In genomic region chr18:2515908-2516625, GRCh38 we compare ENCODE assay signal across 8 cellular contexts.
DNase-seq lines count a peak whose midpoint lies in the region; ATAC-seq and TF ChIP-seq lines count a peak whose summit lies in the region.

No MANE protein-coding gene starts in this region.

- peak overlapping the region; percentile 15 to 45 for H3K27ac Mint-ChIP-seq in stimulated activated naive CD8-positive, alpha-beta T cell treated with anti-CD3 and anti-CD28 coated beads, Interleukin-15, amount 100 ng/mL, for 72 hours

- H3K27me3 Mint-ChIP-seq in stimulated activated naive CD8-positive, alpha-beta T cell treated with anti-CD3 and anti-CD28 coated beads, Interleukin-15, amount 100 ng/mL, for 72 hours, result no peaks in the 10 kb centered on the region

- TF ChIP-seq CTCF in GM10248 (IDR thresholded peaks at IDR 0.05; ENCODE audit: control extremely low read depth, extremely low read depth, low read depth, missing control alignments), result no peak

- H3K4me3 Mint-ChIP-seq in stimulated activated naive CD8-positive, alpha-beta T cell treated with anti-CD3 and anti-CD28 coated beads, Interleukin-15, amount 100 ng/mL, for 72 hours, result no peak overlapping the region

- peaks cover 11% of the 10 kb centered on the region in 2 donors for H3K9me3 Mint-ChIP-seq in stimulated activated naive CD8-positive, alpha-beta T cell treated with anti-CD3 and anti-CD28 coated beads, Interleukin-15, amount 100 ng/mL, for 72 hours

- CTCF ChIA-PET in GM10248 (lab: Yijun Ruan, JAX), result no interaction called here

- H3K27ac ChIP-seq in epithelial cell of prostate, result peak overlapping the region; percentile 98

- H3K4me1 Mint-ChIP-seq in stimulated activated naive CD8-positive, alpha-beta T cell treated with anti-CD3 and anti-CD28 coated beads, Interleukin-15, amount 100 ng/mL, for 72 hours, result peaks cover 21% of the 10 kb centered on the region

- POLR2A ChIA-PET in GM10248 (lab: Yijun Ruan, JAX), result no interaction called here

- peak; percentile 14 for DNase-seq in stimulated activated CD4-positive, alpha-beta T cell treated with anti-CD3 and anti-CD28 coated beads, Interleukin-15, amount 100 ng/mL, for 24 hours
- no peak for DNase-seq in stimulated activated CD4-positive, alpha-beta T cell treated with anti-CD3 and anti-CD28 coated beads, Interleukin-4, amount 100 ng/mL, for 1 hour
- peak; percentile 51 for DNase-seq in NCI-H69 (lab: John Stamatoyannopoulos, UW)
- peak; percentile 73 for DNase-seq in epithelial cell of prostate (ENCODE audit: low read depth, low spot score)
- DNase-seq in stimulated activated naive CD8-positive, alpha-beta T cell treated with anti-CD3 and anti-CD28 coated beads, Interleukin-15, amount 100 ng/mL, for 72 hours, result peak; percentile 6 to 30
- no peak for DNase-seq in GM10248 (ENCODE audit: extremely low spot score)

- peak; percentile 98 for ATAC-seq in stimulated activated naive CD8-positive, alpha-beta T cell treated with anti-CD3 and anti-CD28 coated beads, Interleukin-15, amount 100 ng/mL, for 72 hours
- ATAC-seq in GM21723 (IDR thresholded peaks at IDR 0.05; ENCODE audit: unreplicated experiment), result no peak
- ATAC-seq in GM21786 (IDR thresholded peaks at IDR 0.05; ENCODE audit: unreplicated experiment), result no peak

Comparison
In these comparisons a context has a peak if more than half of its experiments do, and no peak if none do; other contexts are left out.
1. DNase-seq: peak in stimulated activated CD4-positive, alpha-beta T cell treated with anti-CD3 and anti-CD28 coated beads, Interleukin-15, amount 100 ng/mL, for 24 hours (single experiment), NCI-H69 (single experiment), epithelial cell of prostate (single experiment) and stimulated activated naive CD8-positive, alpha-beta T cell treated with anti-CD3 and anti-CD28 coated beads, Interleukin-15, amount 100 ng/mL, for 72 hours (2 of 2); none in stimulated activated CD4-positive, alpha-beta T cell treated with anti-CD3 and anti-CD28 coated beads, Interleukin-4, amount 100 ng/mL, for 1 hour (single experiment) and GM10248 (single experiment).